8 cellular contexts compared by ENCODE assay signal in genomic region chr17:80035687-80035936, GRCh38. TPM values are rescaled to one million over a fixed set of nuclear protein-coding genes. Genes with fewer than 3 reads are reported as not detected.
DNase-seq lines count a peak whose midpoint lies in the region; ATAC-seq, FAIRE-seq and TF ChIP-seq lines count a peak whose summit lies in the region.

TBC1D16 (minus strand) TSS chr17:80035872; CDS start chr17:80013547, 22,325 bp downstream.

- intact Hi-C loops in kidney (cut with DNase I) = no loop called here

- in situ Hi-C loops in astrocyte of the cerebellum (cut with HindIII; ENCODE audit: low sequenced_read_pairs) = no loop called here

- DNase-seq in activated naive CD4-positive, alpha-beta T cell treated with anti-CD3 and anti-CD28 coated beads, Interleukin-2, amount 10 ng/mL, durations not matched to agents 7 days and 5 days = no peak
- DNase-seq in activated naive CD4-positive, alpha-beta T cell (lab: John Stamatoyannopoulos, UW) = no peak
- DNase-seq in astrocyte of the cerebellum (ENCODE audit: low read depth) (no peak), kidney (peak; percentile 82), NCI-H2081 treated with DMSO at 0.1 percent for 48 hours (lab: John Stamatoyannopoulos, UW) (no peak), anterior cingulate cortex (lab: John Stamatoyannopoulos, UW) (no peak)

- H3K36me3 ChIP-seq in kidney (ENCODE audit: control insufficient read depth in 1 of 2, insufficient read depth in 2 of 2, low read length in 2 of 2) (no peaks in the 10 kb centered on the region), stomach smooth muscle (ENCODE audit: control insufficient read depth in 2 of 2, insufficient read depth in 2 of 2, low read length in 2 of 2) (peaks cover 1 to 4% of the 10 kb centered on the region in 2 donors)

- H3K4me3 Mint-ChIP-seq in activated naive CD4-positive, alpha-beta T cell treated with anti-CD3 and anti-CD28 coated beads, Interleukin-2, amount 10 ng/mL, durations not matched to agents 7 days and 5 days = peak within 1 kb of the TSS; percentile 79

- peak within 1 kb of the TSS; percentile 91 to 92 for H3K27ac ChIP-seq in kidney (ENCODE audit: low read depth in 2 of 2, low read length in 2 of 2)
- peak within 1 kb of the TSS; percentile 75 for H3K27ac ChIP-seq in stomach smooth muscle (ENCODE audit: low read length)

- FAIRE-seq in kidney (lab: Jason Lieb, UNC) = no peak

- peaks cover 71% of the 10 kb centered on the region for H3K27me3 Mint-ChIP-seq in activated naive CD4-positive, alpha-beta T cell treated with anti-CD3 and anti-CD28 coated beads, Interleukin-2, amount 10 ng/mL, durations not matched to agents 7 days and 5 days

- H3K9ac ChIP-seq in kidney (ENCODE audit: low read length in 2 of 2) = peak within 1 kb of the TSS; percentile 56 to 87
- H3K9ac ChIP-seq in stomach smooth muscle (ENCODE audit: low read length in 2 of 2) = peak within 1 kb of the TSS; percentile 79 to 86

- TF ChIP-seq CTCF in astrocyte of the cerebellum (IDR thresholded peaks at IDR 0.05; ENCODE audit: low read depth, low read length, missing control alignments) (no peak), kidney (IDR thresholded peaks at IDR 0.05; ENCODE audit: borderline replicate concordance, extremely low read depth, insufficient read depth) (no peak)

- CTCF ChIA-PET in activated naive CD4-positive, alpha-beta T cell treated with anti-CD3 and anti-CD28 coated beads, Interleukin-2, amount 10 ng/mL, durations not matched to agents 7 days and 5 days (lab: Charles Lee) = no interaction called here

- no peaks in the 10 kb centered on the region for H3K27me3 ChIP-seq in stomach smooth muscle (ENCODE audit: control insufficient read depth in 1 of 2, insufficient read depth in 2 of 2, low read length in 2 of 2)

- H3K9me3 ChIP-seq in kidney (ENCODE audit: control insufficient read depth in 1 of 2, low read length in 2 of 2) (no peaks in the 10 kb centered on the region), stomach smooth muscle (ENCODE audit: control insufficient read depth in 2 of 2, low read length in 2 of 2) (no peaks in the 10 kb centered on the region)

- H3K4me1 Mint-ChIP-seq in activated naive CD4-positive, alpha-beta T cell treated with anti-CD3 and anti-CD28 coated beads, Interleukin-2, amount 10 ng/mL, durations not matched to agents 7 days and 5 days = peaks cover 13% of the 10 kb centered on the region

- ATAC-seq in GM21786 (IDR thresholded peaks at IDR 0.05; ENCODE audit: unreplicated experiment) = no peak

- H3K27ac Mint-ChIP-seq in activated naive CD4-positive, alpha-beta T cell treated with anti-CD3 and anti-CD28 coated beads, Interleukin-2, amount 10 ng/mL, durations not matched to agents 7 days and 5 days = peak within 1 kb of the TSS; percentile 14

- H3K36me3 Mint-ChIP-seq in activated naive CD4-positive, alpha-beta T cell treated with anti-CD3 and anti-CD28 coated beads, Interleukin-2, amount 10 ng/mL, durations not matched to agents 7 days and 5 days = no peaks in the 10 kb centered on the region

- H3K4me1 ChIP-seq in kidney (ENCODE audit: control insufficient read depth in 1 of 2, insufficient read depth in 1 of 2, low read depth in 1 of 2, low read length in 2 of 2) (peaks cover 6 to 14% of the 10 kb centered on the region in 2 donors), stomach smooth muscle (ENCODE audit: control insufficient read depth, insufficient read depth, low read length) (peaks cover 17% of the 10 kb centered on the region)

- no peaks in the 10 kb centered on the region for H3K9me3 Mint-ChIP-seq in activated naive CD4-positive, alpha-beta T cell treated with anti-CD3 and anti-CD28 coated beads, Interleukin-2, amount 10 ng/mL, durations not matched to agents 7 days and 5 days

- H3K4me3 ChIP-seq in astrocyte of the cerebellum (ENCODE audit: low read depth, low read length) (peak within 1 kb of the TSS; percentile 79), kidney (ENCODE audit: low read length in 2 of 2) (peak within 1 kb of the TSS; percentile 80 to 82), stomach smooth muscle (ENCODE audit: low read length in 2 of 2) (peak within 1 kb of the TSS; percentile 84 to 87)

RNA-seq across cellular contexts. Expression of gene TBC1D16, which starts in this region (rescaled TPM):
- total RNA-seq in kidney = 68.0 TPM
- 9.1 TPM for polyA plus RNA-seq in kidney (ENCODE audit: insufficient read depth, low read depth, low replicate concordance)
